ENCODE assay signal across 29 cellular contexts in genomic region chr7:71229201-71229600, GRCh38.
"Had no signal": no experiment of that assay in that cellular context is flagged by ENCODE, and none has a peak within 500 bp of the region (broad histone marks: within the 10 kb centered on the region; RNA-seq: fewer than 3 reads in every experiment).

No MANE protein-coding gene starts in this region.

- H3K27me3 Mint-ChIP-seq: dendritic cell treated with granulocyte-macrophage colony-stimulating factor and Interleukin-4, amounts not matched to agents 40 ng/mL and 50 ng/mL, for 4 days; naive thymus-derived CD8-positive, alpha-beta T cell had no signal

- H3K9me3 ChIP-seq: lower lobe of right lung, ovary, psoas muscle, testis had no signal

- H3K4me1 Mint-ChIP-seq: immature natural killer cell; naive thymus-derived CD8-positive, alpha-beta T cell; nephron progenitor cell; stimulated activated effector memory CD8-positive, alpha-beta T cell treated with anti-CD3 and anti-CD28 coated beads, Interleukin-12 subunit alpha, Interleukin-12 subunit beta, amount 100 ng/mL, for 72 hours had no signal

- H3K36me3 ChIP-seq: esophagus muscularis mucosa, gastroesophageal sphincter, lower lobe of right lung, ovary, sigmoid colon, tibial nerve, upper lobe of left lung had no signal

- H3K36me3 Mint-ChIP-seq: stimulated activated effector memory CD8-positive, alpha-beta T cell treated with anti-CD3 and anti-CD28 coated beads, Interleukin-12 subunit alpha, Interleukin-12 subunit beta, amount 100 ng/mL, for 72 hours had no signal

- H3K4me1 ChIP-seq: foreskin keratinocyte, lower lobe of right lung, psoas muscle, sigmoid colon, testis, upper lobe of left lung had no signal

- FAIRE-seq: endothelial cell of umbilical vein, urothelium cell line had no signal

- H3K27me3 ChIP-seq: esophagus muscularis mucosa, foreskin keratinocyte, gastroesophageal sphincter, ovary, sigmoid colon, testis, tibial nerve, upper lobe of left lung had no signal

- H3K4me3 Mint-ChIP-seq: dendritic cell treated with granulocyte-macrophage colony-stimulating factor and Interleukin-4, amounts not matched to agents 40 ng/mL and 50 ng/mL, for 4 days; immature natural killer cell; naive thymus-derived CD8-positive, alpha-beta T cell; nephron progenitor cell; stimulated activated effector memory CD8-positive, alpha-beta T cell treated with anti-CD3 and anti-CD28 coated beads, Interleukin-12 subunit alpha, Interleukin-12 subunit beta, amount 100 ng/mL, for 72 hours had no signal

- ATAC-seq: foreskin keratinocyte; gastroesophageal sphincter; left colon; lower lobe of right lung; naive thymus-derived CD8-positive, alpha-beta T cell; psoas muscle; right cardiac atrium; stimulated activated naive CD8-positive, alpha-beta T cell treated with anti-CD3 and anti-CD28 coated beads, Interleukin-15, Interleukin-2, amounts not matched to agents 100 U/mL and 50 U/mL, for 24 hours had no signal

- DNase-seq: effector CD8-positive, alpha-beta T cell; foreskin keratinocyte; hypothalamus; immature natural killer cell; islet precursor cell; kidney glomerular epithelial cell; left colon; left ventricle myocardium superior; lower lobe of right lung; naive thymus-derived CD8-positive, alpha-beta T cell; nephron progenitor cell; occipital lobe; ovary; posterior cingulate gyrus; psoas muscle; right cardiac atrium; sigmoid colon; stimulated activated CD4-positive, alpha-beta T cell treated with anti-CD3 and anti-CD28 coated beads, Interleukin-2, amount 100 ng/mL, for 24 hours; stimulated activated CD4-positive, alpha-beta T cell treated with anti-CD3 and anti-CD28 coated beads, Interleukin-4, amount 100 ng/mL, for 24 hours; stimulated activated naive CD8-positive, alpha-beta T cell treated with anti-CD3 and anti-CD28 coated beads, Interleukin-15, Interleukin-2, amounts not matched to agents 100 U/mL and 50 U/mL, for 24 hours; testis; upper lobe of left lung had no signal

- H3K4me3 ChIP-seq: esophagus muscularis mucosa, gastroesophageal sphincter, lower lobe of right lung, ovary, psoas muscle, sigmoid colon, testis, tibial nerve, upper lobe of left lung had no signal

- H3K27ac Mint-ChIP-seq: dendritic cell treated with granulocyte-macrophage colony-stimulating factor and Interleukin-4, amounts not matched to agents 40 ng/mL and 50 ng/mL, for 4 days; immature natural killer cell; naive thymus-derived CD8-positive, alpha-beta T cell; nephron progenitor cell; stimulated activated effector memory CD8-positive, alpha-beta T cell treated with anti-CD3 and anti-CD28 coated beads, Interleukin-12 subunit alpha, Interleukin-12 subunit beta, amount 100 ng/mL, for 72 hours had no signal

- H3K27ac ChIP-seq: esophagus muscularis mucosa, foreskin keratinocyte, gastroesophageal sphincter, lower lobe of right lung, ovary, psoas muscle, sigmoid colon, testis, upper lobe of left lung had no signal
